In the genomic region with DNA sequence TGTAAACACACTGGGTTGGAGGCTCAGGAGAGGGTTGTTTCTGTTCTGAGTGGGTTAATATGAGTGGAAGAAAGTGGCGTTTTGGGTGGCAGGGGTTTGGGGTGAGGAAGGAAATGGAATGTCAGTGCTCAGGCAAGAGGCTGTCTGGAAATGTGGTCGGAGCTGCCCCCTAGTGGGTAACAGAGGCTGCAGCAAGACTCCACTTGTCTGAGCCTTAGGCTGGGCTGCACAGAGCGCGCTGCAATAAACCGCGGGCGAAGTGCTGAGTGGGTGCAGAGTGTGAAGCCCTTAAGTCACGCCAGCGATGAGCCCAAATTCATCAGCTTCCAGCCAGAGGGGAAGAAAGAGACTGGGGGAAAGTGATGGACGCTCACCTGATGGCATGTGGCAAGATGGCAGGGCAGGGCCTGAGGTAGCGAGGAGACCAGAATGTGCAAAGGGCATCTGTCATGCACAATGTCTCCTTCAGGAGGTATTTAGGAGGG, we compare ENCODE assay signal across 8 cellular contexts. TPM values are rescaled to one million over a fixed set of nuclear protein-coding genes. Genes with fewer than 3 reads are reported as not detected.
DNase-seq lines count a peak whose midpoint lies in the region; ATAC-seq and TF ChIP-seq lines count a peak whose summit lies in the region.

No MANE protein-coding gene starts in this region.

- no peaks in the 10 kb centered on the region for H3K9me3 ChIP-seq in CD4-positive, CD25-positive, alpha-beta regulatory T cell (ENCODE audit: control insufficient read depth in 2 of 2, low read length in 2 of 2)
- H3K9me3 ChIP-seq in Panc1 (ENCODE audit: control insufficient read depth, insufficient read depth, low read depth, low read length) = no peaks in the 10 kb centered on the region
- H3K9me3 ChIP-seq in neuron (ENCODE audit: low read length) = no peaks in the 10 kb centered on the region

- H3K4me3 Mint-ChIP-seq in CD4-positive, CD25-positive, alpha-beta regulatory T cell = peak overlapping the region; percentile 1 to 60 (median 31)
- H3K4me3 Mint-ChIP-seq in stimulated activated naive CD8-positive, alpha-beta T cell treated with anti-CD3 and anti-CD28 coated beads, Interleukin-15, Interleukin-2, amounts not matched to agents 100 ng/mL and 50 ng/mL, for 24 hours = peak overlapping the region; percentile 6

- H3K27me3 ChIP-seq in CD4-positive, CD25-positive, alpha-beta regulatory T cell (ENCODE audit: control insufficient read depth, insufficient read depth, low read length) = no peaks in the 10 kb centered on the region
- H3K27me3 ChIP-seq in Panc1 (ENCODE audit: control insufficient read depth, insufficient read depth, low read length) (no peaks in the 10 kb centered on the region), neuron (ENCODE audit: insufficient read depth, low read length) (peaks cover 33% of the 10 kb centered on the region)

- no TSS peak for BruUV-seq in Panc1 (replicated peaks; lab: Mats Ljungman, UMichigan)

- H3K36me3 Mint-ChIP-seq in CD4-positive, CD25-positive, alpha-beta regulatory T cell = peaks cover 3% of the 10 kb centered on the region
- H3K36me3 Mint-ChIP-seq in stimulated activated naive CD8-positive, alpha-beta T cell treated with anti-CD3 and anti-CD28 coated beads, Interleukin-15, Interleukin-2, amounts not matched to agents 100 ng/mL and 50 ng/mL, for 24 hours (ENCODE audit: low read depth) = no peaks in the 10 kb centered on the region

- ATAC-seq in CD4-positive, CD25-positive, alpha-beta regulatory T cell (ENCODE audit: low read depth in 2 of 2) = peak; percentile 93 to 97
- ATAC-seq in GM19467 (IDR thresholded peaks at IDR 0.05; ENCODE audit: unreplicated experiment) = peak; percentile 73
- peak; percentile 97 for ATAC-seq in Panc1

- POLR2A ChIA-PET in Panc1 (lab: Charles Lee) = no interaction called here

- no peak overlapping the region for H3K27ac ChIP-seq in CD4-positive, CD25-positive, alpha-beta regulatory T cell (ENCODE audit: insufficient read depth, low read length, poor library complexity, severe bottlenecking)
- H3K27ac ChIP-seq in Panc1 (ENCODE audit: low read length) = peak overlapping the region; percentile 57; the same call in 1 of the 2 replicates

- peaks cover 0 to 8% (median 6%) of the 10 kb centered on the region in 4 donors for H3K4me1 Mint-ChIP-seq in CD4-positive, CD25-positive, alpha-beta regulatory T cell
- H3K4me1 Mint-ChIP-seq in stimulated activated naive CD8-positive, alpha-beta T cell treated with anti-CD3 and anti-CD28 coated beads, Interleukin-15, Interleukin-2, amounts not matched to agents 100 ng/mL and 50 ng/mL, for 24 hours (ENCODE audit: low read depth) = peaks cover 6% of the 10 kb centered on the region

- H3K4me3 ChIP-seq in CD4-positive, CD25-positive, alpha-beta regulatory T cell (ENCODE audit: low read depth, low read length) = no peak overlapping the region
- peak overlapping the region; percentile 43 for H3K4me3 ChIP-seq in Jurkat, Clone E6-1 (ENCODE audit: low read length)
- H3K4me3 ChIP-seq in Panc1 (ENCODE audit: low read depth in 2 of 2, low read length in 2 of 2) (peak overlapping the region; percentile 15 to 53; a peak in 3 of 4 replicates), fibroblast of mammary gland (ENCODE audit: control insufficient read depth, low read depth, low read length) (peak overlapping the region; percentile 41), neuron (ENCODE audit: low read length) (no peak overlapping the region)

- intact Hi-C loops in Panc1 (cut with micrococcal nuclease; ENCODE audit: unreplicated experiment) = loop anchor here (2.0 kb wide), 1 partner anchor 141 kb away; no protein-coding TSS in a partner anchor

- TF ChIP-seq CTCF in Panc1 (IDR thresholded peaks at IDR 0.05) = peak; percentile 89
- peak; percentile 92 for TF ChIP-seq CTCF in fibroblast of mammary gland (conservative IDR thresholded peaks at IDR 0.05; ENCODE audit: control insufficient read depth, insufficient read depth, low read depth, low read length)

- in situ Hi-C loops in Panc1 (cut with HindIII; ENCODE audit: low pct_unique_long_range_greater_than_20kb, low sequenced_read_pairs) = no loop called here

- DNase-seq in CD4-positive, CD25-positive, alpha-beta regulatory T cell = peak; percentile 50 to 81 (median 68)
- peak; percentile 76 for DNase-seq in Jurkat, Clone E6-1 (ENCODE audit: low read depth, low spot score)
- DNase-seq in Panc1 (ENCODE audit: low read depth, low spot score) = peak; percentile 52
- peak; percentile 74 to 80 for DNase-seq in activated T-cell treated with anti-CD3 and anti-CD28 coated beads, Interleukin-2, amount 50 U/mL, for 48 hours
- peak; percentile 76 for DNase-seq in fibroblast of mammary gland (ENCODE audit: low read depth)

- peak overlapping the region; percentile 56 for H2AFZ ChIP-seq in neuron (ENCODE audit: low read depth, low read length)

- peaks cover 5% of the 10 kb centered on the region for H3K4me1 ChIP-seq in CD4-positive, CD25-positive, alpha-beta regulatory T cell (ENCODE audit: control insufficient read depth, insufficient read depth, low read length, poor library complexity, severe bottlenecking)
- H3K4me1 ChIP-seq in Panc1 (ENCODE audit: control insufficient read depth, insufficient read depth, low read length) = no peaks in the 10 kb centered on the region
- no peaks in the 10 kb centered on the region for H3K4me1 ChIP-seq in neuron (ENCODE audit: insufficient read depth, low read length)

- H3K27me3 Mint-ChIP-seq in CD4-positive, CD25-positive, alpha-beta regulatory T cell = peaks cover 44% of the 10 kb centered on the region
- H3K27me3 Mint-ChIP-seq in stimulated activated naive CD8-positive, alpha-beta T cell treated with anti-CD3 and anti-CD28 coated beads, Interleukin-15, Interleukin-2, amounts not matched to agents 100 ng/mL and 50 ng/mL, for 24 hours = peaks cover 37% of the 10 kb centered on the region

- H3K27ac Mint-ChIP-seq in CD4-positive, CD25-positive, alpha-beta regulatory T cell = no peak overlapping the region
- no peak overlapping the region for H3K27ac Mint-ChIP-seq in stimulated activated naive CD8-positive, alpha-beta T cell treated with anti-CD3 and anti-CD28 coated beads, Interleukin-15, Interleukin-2, amounts not matched to agents 100 ng/mL and 50 ng/mL, for 24 hours

- peaks cover 0 to 2% (median 0%) of the 10 kb centered on the region in 7 donors for H3K9me3 Mint-ChIP-seq in CD4-positive, CD25-positive, alpha-beta regulatory T cell
- no peaks in the 10 kb centered on the region for H3K9me3 Mint-ChIP-seq in stimulated activated naive CD8-positive, alpha-beta T cell treated with anti-CD3 and anti-CD28 coated beads, Interleukin-15, Interleukin-2, amounts not matched to agents 100 ng/mL and 50 ng/mL, for 24 hours

- no peaks in the 10 kb centered on the region for H3K36me3 ChIP-seq in CD4-positive, CD25-positive, alpha-beta regulatory T cell (ENCODE audit: control insufficient read depth, insufficient read depth, low read length)
- H3K36me3 ChIP-seq in Panc1 (ENCODE audit: control insufficient read depth, insufficient read depth, low read length) = no peaks in the 10 kb centered on the region
- H3K36me3 ChIP-seq in neuron (ENCODE audit: insufficient read depth, low read length) = no peaks in the 10 kb centered on the region

- CTCF ChIA-PET in Panc1 (lab: Charles Lee) = no interaction called here

RNA-seq across cellular contexts. Expression of a gene that starts 12.3 kb away (rescaled TPM):
- total RNA-seq in CD4-positive, CD25-positive, alpha-beta regulatory T cell = not detected
- under 1 TPM in 1 of 4 donors, not detected in 3; 0.08 TPM for polyA plus RNA-seq in CD4-positive, CD25-positive, alpha-beta regulatory T cell
- polyA plus RNA-seq in Jurkat, Clone E6-1 (2012; ENCODE audit: insufficient read depth, insufficient read length) = not detected
- total RNA-seq in Panc1 (2021; ENCODE audit: unreplicated experiment) = not detected
- not detected for polyA plus RNA-seq in Panc1 (2012; ENCODE audit: insufficient read length)

RNA-seq across cellular contexts. Expression of a gene that starts 51.1 kb away (rescaled TPM):
- 71.4 TPM for total RNA-seq in CD4-positive, CD25-positive, alpha-beta regulatory T cell
- 10 to 100 TPM; 21.8 to 30.4 (median 26.5) TPM for polyA plus RNA-seq in CD4-positive, CD25-positive, alpha-beta regulatory T cell
- 58.6 TPM for polyA plus RNA-seq in Jurkat, Clone E6-1 (2012; ENCODE audit: insufficient read depth, insufficient read length)
- total RNA-seq in Panc1 (2021; ENCODE audit: unreplicated experiment) = 24.4 TPM
- 27.6 TPM for polyA plus RNA-seq in Panc1 (2012; ENCODE audit: insufficient read length)

Comparison
In these comparisons a context has a peak if more than half of its experiments do, and no peak if none do; other contexts are left out.
1. H3K4me3 ChIP-seq: peak in Jurkat, Clone E6-1 (single experiment), Panc1 (2 of 2) and fibroblast of mammary gland (single experiment); none in CD4-positive, CD25-positive, alpha-beta regulatory T cell (single experiment) and neuron (single experiment).
2. Peak in every context shown above with its lines, with median percentiles within 50 percentile points of each other: ATAC-seq and DNase-seq.